ENCODE assay signal across 23 cellular contexts in genomic region chr22:48960981-48961655, GRCh38.
DNase-seq lines count a peak whose midpoint lies in the region; ATAC-seq, FAIRE-seq and TF ChIP-seq lines count a peak whose summit lies in the region.
"Had no signal": no experiment of that assay in that cellular context is flagged by ENCODE, and none has a peak within 500 bp of the region (broad histone marks: within the 10 kb centered on the region; RNA-seq: fewer than 3 reads in every experiment).

No MANE protein-coding gene starts in this region.

- no peak overlapping the region for H3K27ac Mint-ChIP-seq in T-helper 17 cell
- H3K27ac Mint-ChIP-seq: activated naive CD4-positive, alpha-beta T cell treated with anti-CD3 and anti-CD28 coated beads for 36 hours had no signal

- H3K4me2 ChIP-seq in osteoblast (ENCODE audit: insufficient read depth, low read length): no peak overlapping the region

- H3K79me2 ChIP-seq in osteoblast (ENCODE audit: insufficient read depth, low read length): no peaks in the 10 kb centered on the region

- no peaks in the 10 kb centered on the region for H3K36me3 ChIP-seq in left ventricle myocardium inferior
- H3K36me3 ChIP-seq in colonic mucosa: no peaks in the 10 kb centered on the region
- no peaks in the 10 kb centered on the region for H3K36me3 ChIP-seq in osteoblast (ENCODE audit: insufficient read depth, low read length)
- H3K36me3 ChIP-seq: HAP-1 had no signal

- H3K36me3 Mint-ChIP-seq in T-helper 17 cell (ENCODE audit: low read depth): no peaks in the 10 kb centered on the region

- POLR2A ChIA-PET in RWPE1 (lab: Yijun Ruan, JAX; ENCODE audit: low non-redundant PET): no interaction called here

- CTCF ChIA-PET in RWPE1 (lab: Yijun Ruan, JAX): no interaction called here

- no peak for TF ChIP-seq POLR2A in GM12892 (IDR thresholded peaks at IDR 0.05; ENCODE audit: low read depth, low read length)

- WGBS in right cardiac atrium: 55% methylated on average over 9 of the region's 9 CpGs

- H3K9me3 ChIP-seq in left ventricle myocardium inferior (replicated peaks) (peaks cover 16% of the 10 kb centered on the region), right cardiac atrium (ENCODE audit: control insufficient read depth, low read length) (no peaks in the 10 kb centered on the region), colonic mucosa (no peaks in the 10 kb centered on the region), osteoblast (ENCODE audit: low read depth, low read length) (no peaks in the 10 kb centered on the region), T-helper 17 cell (ENCODE audit: control insufficient read depth, low read length, poor library complexity, severe bottlenecking) (no peaks in the 10 kb centered on the region)
- H3K9me3 ChIP-seq: HAP-1, mucosa of descending colon had no signal

- peaks cover 2% of the 10 kb centered on the region for H3K4me1 Mint-ChIP-seq in T-helper 17 cell

- TF ChIP-seq CTCF in left ventricle myocardium inferior (IDR thresholded peaks at IDR 0.05; ENCODE audit: borderline replicate concordance): no peak
- TF ChIP-seq CTCF in colonic mucosa (IDR thresholded peaks at IDR 0.05): no peak
- TF ChIP-seq CTCF in osteoblast (IDR thresholded peaks at IDR 0.05; ENCODE audit: extremely low read depth, low read depth, low read length): no peak
- no peak for TF ChIP-seq CTCF in RWPE1 (conservative IDR thresholded peaks at IDR 0.05; ENCODE audit: low read depth)

- FAIRE-seq in GM12892 (lab: Jason Lieb, UNC): no peak

- H3K4me3 ChIP-seq in left ventricle myocardium inferior (no peak overlapping the region), right cardiac atrium (ENCODE audit: low read length) (no peak overlapping the region), colonic mucosa (no peak overlapping the region), osteoblast (ENCODE audit: insufficient read depth, low read length) (no peak overlapping the region)
- H3K4me3 ChIP-seq: HAP-1, mucosa of descending colon had no signal

- H3K27ac ChIP-seq in left ventricle myocardium inferior (replicated peaks) (no peak overlapping the region), right cardiac atrium (ENCODE audit: low read length) (no peak overlapping the region), colonic mucosa (no peak overlapping the region), osteoblast (ENCODE audit: low read depth, low read length) (no peak overlapping the region), RWPE1 (no peak overlapping the region)
- H3K27ac ChIP-seq: C4-2B had no signal

- no peak overlapping the region for H3K9ac ChIP-seq in colonic mucosa (ENCODE audit: low read depth in 2 of 2, low read length in 2 of 2)

- H4K20me1 ChIP-seq in osteoblast (ENCODE audit: insufficient read depth, low read length): no peaks in the 10 kb centered on the region

- no peak overlapping the region for H3K4me3 Mint-ChIP-seq in T-helper 17 cell
- H3K4me3 Mint-ChIP-seq: activated naive CD4-positive, alpha-beta T cell treated with anti-CD3 and anti-CD28 coated beads for 36 hours; neural crest cell had no signal

- peaks cover 24% of the 10 kb centered on the region for H3K27me3 Mint-ChIP-seq in T-helper 17 cell

- H3K27me3 ChIP-seq in left ventricle myocardium inferior (ENCODE audit: low read depth): peaks cover 38% of the 10 kb centered on the region
- no peaks in the 10 kb centered on the region for H3K27me3 ChIP-seq in right cardiac atrium (ENCODE audit: control insufficient read depth, insufficient read depth)
- no peaks in the 10 kb centered on the region for H3K27me3 ChIP-seq in colonic mucosa
- H3K27me3 ChIP-seq in osteoblast (ENCODE audit: insufficient read depth, low read length): no peaks in the 10 kb centered on the region

- H3K4me1 ChIP-seq in left ventricle myocardium inferior (no peaks in the 10 kb centered on the region), right cardiac atrium (ENCODE audit: control insufficient read depth, insufficient read depth, low read length) (no peaks in the 10 kb centered on the region), colonic mucosa (no peaks in the 10 kb centered on the region), osteoblast (ENCODE audit: insufficient read depth, low read length) (no peaks in the 10 kb centered on the region)
- H3K4me1 ChIP-seq: HAP-1 had no signal

- no peak overlapping the region for H2AFZ ChIP-seq in osteoblast (ENCODE audit: low read length)

- no peak for ATAC-seq in right cardiac atrium
- ATAC-seq in T-helper 17 cell: no peak
- ATAC-seq: mucosa of descending colon, Panc1 had no signal

- DNase-seq in left ventricle myocardium inferior (peak; percentile 2), right cardiac atrium (no peak), colonic mucosa (peak; percentile 7), osteoblast (ENCODE audit: insufficient read length, low spot score, missing footprints) (peak; percentile 63), ureter (ENCODE audit: low spot score) (peak; percentile 12), GM12892 (ENCODE audit: insufficient read length) (no peak), RWPE1 (ENCODE audit: low spot score) (no peak), T-helper 17 cell (no peak)
- DNase-seq: activated CD4-positive, alpha-beta T cell treated with anti-CD3 and anti-CD28 coated beads for 4 hours; activated naive CD4-positive, alpha-beta T cell treated with anti-CD3 and anti-CD28 coated beads for 36 hours; amniotic stem cell; glutamatergic neuron; left cardiac atrium; NCI-H1105 treated with DMSO at 0.1 percent for 48 hours; NCI-H2107; NCI-H510A; NK-92 treated with Interleukin-12 subunit alpha and Interleukin-12 subunit beta, amount 100 ng/mL, for 24 hours; stimulated activated CD4-positive, alpha-beta T cell treated with anti-CD3 and anti-CD28 coated beads, Interleukin-4, amount 100 ng/mL, for 24 hours had no signal

- intact Hi-C loops in left ventricle myocardium inferior (cut with micrococcal nuclease) (no loop called here), right cardiac atrium (cut with DNase I) (no loop called here), colonic mucosa (cut with DNase I) (no loop called here)

Comparison
In these comparisons a context has a peak if more than half of its experiments do, and no peak if none do; other contexts are left out.
1. DNase-seq: peak in left ventricle myocardium inferior (single experiment), colonic mucosa (single experiment), osteoblast (single experiment) and ureter (single experiment); none in right cardiac atrium (0 of 3), GM12892 (single experiment), RWPE1 (single experiment) and T-helper 17 cell (0 of 3).